In genomic region chr14:55698051-55698450, GRCh38 we compare ENCODE assay signal across 23 cellular contexts.
DNase-seq lines count a peak whose midpoint lies in the region; ATAC-seq, FAIRE-seq and TF ChIP-seq lines count a peak whose summit lies in the region.
"Had no signal": no experiment of that assay in that cellular context is flagged by ENCODE, and none has a peak within 500 bp of the region (broad histone marks: within the 10 kb centered on the region; RNA-seq: fewer than 3 reads in every experiment).

No MANE protein-coding gene starts in this region.

- H3K9ac ChIP-seq in astrocyte (ENCODE audit: low read length) (no peak overlapping the region), mammary epithelial cell (ENCODE audit: insufficient read depth, low read length) (no peak overlapping the region)

- peak; percentile 90 for ATAC-seq in left lung
- no peak for ATAC-seq in HG03175 (IDR thresholded peaks at IDR 0.05; ENCODE audit: unreplicated experiment)
- ATAC-seq: gastroesophageal sphincter, right cardiac atrium, T-helper 17 cell had no signal

- H3K4me1 Mint-ChIP-seq in astrocyte (ENCODE audit: low read depth, unreplicated experiment): peaks cover 34% of the 10 kb centered on the region
- H3K4me1 Mint-ChIP-seq: activated naive CD8-positive, alpha-beta T cell treated with anti-CD3 and anti-CD28 coated beads for 36 hours; CD4-positive, CD25-positive, alpha-beta regulatory T cell; T-helper 17 cell had no signal

- no peak for FAIRE-seq in astrocyte (lab: Jason Lieb, UNC)

- intact Hi-C loops in left lung (cut with DNase I) (no loop called here), head of caudate nucleus (cut with DNase I) (no loop called here), mammary epithelial cell (cut with micrococcal nuclease) (no loop called here)

- H3K27me3 ChIP-seq in astrocyte (ENCODE audit: insufficient read depth, low read length) (no peaks in the 10 kb centered on the region), left lung (no peaks in the 10 kb centered on the region), mammary epithelial cell (ENCODE audit: insufficient read depth, low read length) (no peaks in the 10 kb centered on the region)
- H3K27me3 ChIP-seq: cardiac muscle cell, gastroesophageal sphincter had no signal

- 98% methylated on average over 4 of the region's 4 CpGs for WGBS in mammary epithelial cell (ENCODE audit: low coverage, missing lambda C conversion rate)

- in situ Hi-C loops in mammary epithelial cell (cut with MboI; ENCODE audit: low sequenced_read_pairs in 2 of 2): no loop called here

- H4K20me1 ChIP-seq in astrocyte (ENCODE audit: insufficient read depth, low read length) (no peaks in the 10 kb centered on the region), mammary epithelial cell (ENCODE audit: insufficient read depth, low read length) (no peaks in the 10 kb centered on the region)

- dilution Hi-C loops in mammary epithelial cell (cut with HindIII; ENCODE audit: low sequenced_read_pairs): no loop called here

- peak overlapping the region; percentile 89 for H3K27ac Mint-ChIP-seq in astrocyte (ENCODE audit: unreplicated experiment)
- H3K27ac Mint-ChIP-seq: activated naive CD8-positive, alpha-beta T cell treated with anti-CD3 and anti-CD28 coated beads for 36 hours; CD4-positive, CD25-positive, alpha-beta regulatory T cell; T-helper 17 cell had no signal

- H3K4me3 ChIP-seq in astrocyte (ENCODE audit: insufficient read depth, low read depth, low read length): no peak overlapping the region
- H3K4me3 ChIP-seq in left lung: no peak overlapping the region
- H3K4me3 ChIP-seq in mammary epithelial cell (replicated peaks in 1 of 3; ENCODE audit: insufficient read depth in 1 of 3, low read depth in 2 of 3, low read length in 3 of 3): no peak overlapping the region
- H3K4me3 ChIP-seq: cardiac muscle cell, coronary artery, gastroesophageal sphincter had no signal

- peak overlapping the region; percentile 21 for H3K4me3 Mint-ChIP-seq in astrocyte (ENCODE audit: unreplicated experiment)
- H3K4me3 Mint-ChIP-seq: activated naive CD8-positive, alpha-beta T cell treated with anti-CD3 and anti-CD28 coated beads for 36 hours; CD4-positive, CD25-positive, alpha-beta regulatory T cell; T-helper 17 cell had no signal

- H3K4me1 ChIP-seq in astrocyte (ENCODE audit: insufficient read depth, low read length) (peaks cover 28% of the 10 kb centered on the region), left lung (no peaks in the 10 kb centered on the region), mammary epithelial cell (ENCODE audit: insufficient read depth, low read length) (peaks cover 22% of the 10 kb centered on the region)
- H3K4me1 ChIP-seq: gastroesophageal sphincter had no signal

- H3K36me3 ChIP-seq in astrocyte (ENCODE audit: insufficient read depth, low read length): no peaks in the 10 kb centered on the region
- H3K36me3 ChIP-seq in left lung: no peaks in the 10 kb centered on the region
- H3K36me3 ChIP-seq in mammary epithelial cell (ENCODE audit: insufficient read depth, low read length): no peaks in the 10 kb centered on the region
- H3K36me3 ChIP-seq: cardiac muscle cell had no signal

- H2AFZ ChIP-seq in astrocyte (ENCODE audit: low read depth, low read length): no peak overlapping the region
- no peak overlapping the region for H2AFZ ChIP-seq in mammary epithelial cell (ENCODE audit: low read depth, low read length)

- H3K27ac ChIP-seq in astrocyte (ENCODE audit: low read depth, low read length): no peak overlapping the region
- no peak overlapping the region for H3K27ac ChIP-seq in left lung
- H3K27ac ChIP-seq in mammary epithelial cell (ENCODE audit: insufficient read depth, low read depth, low read length): no peak overlapping the region
- H3K27ac ChIP-seq: cardiac muscle cell, coronary artery, gastroesophageal sphincter, RWPE1 had no signal

- CTCF ChIA-PET in mammary epithelial cell (lab: Charles Lee; ENCODE audit: low non-redundant PET): no interaction called here

- H3K9me3 ChIP-seq in astrocyte (ENCODE audit: insufficient read depth, low read depth, low read length) (no peaks in the 10 kb centered on the region), left lung (no peaks in the 10 kb centered on the region), mammary epithelial cell (replicated peaks; ENCODE audit: insufficient read depth, low read length) (no peaks in the 10 kb centered on the region)
- H3K9me3 ChIP-seq: gastroesophageal sphincter had no signal

- peaks cover 4% of the 10 kb centered on the region for H3K9me3 Mint-ChIP-seq in astrocyte (ENCODE audit: unreplicated experiment)

- TF ChIP-seq CTCF in astrocyte (IDR thresholded peaks at IDR 0.05; ENCODE audit: insufficient read depth, low read depth, low read length) (no peak), left lung (IDR thresholded peaks at IDR 0.05) (no peak), mammary epithelial cell (conservative IDR thresholded peaks at IDR 0.05 in 1 of 2, IDR thresholded peaks at IDR 0.05 in 1 of 2; ENCODE audit: extremely low read depth in 1 of 2, insufficient read depth in 1 of 2, low read depth in 1 of 2, low read length in 2 of 2) (no peak)

- H3K27me3 Mint-ChIP-seq in astrocyte (ENCODE audit: low read depth, unreplicated experiment): no peaks in the 10 kb centered on the region
- H3K27me3 Mint-ChIP-seq: activated naive CD8-positive, alpha-beta T cell treated with anti-CD3 and anti-CD28 coated beads for 36 hours; CD4-positive, CD25-positive, alpha-beta regulatory T cell; T-helper 17 cell had no signal

- peaks cover 17% of the 10 kb centered on the region for H3K36me3 Mint-ChIP-seq in astrocyte (ENCODE audit: low read depth, unreplicated experiment)

- H3K79me2 ChIP-seq in astrocyte (ENCODE audit: insufficient read depth, low read length): no peaks in the 10 kb centered on the region
- no peaks in the 10 kb centered on the region for H3K79me2 ChIP-seq in mammary epithelial cell (ENCODE audit: insufficient read depth, low read length)

- H3K4me2 ChIP-seq in astrocyte (ENCODE audit: low read length): no peak overlapping the region
- H3K4me2 ChIP-seq in mammary epithelial cell (ENCODE audit: insufficient read depth, low read depth, low read length): no peak overlapping the region

- BruUV-seq in mammary epithelial cell (replicated peaks; lab: Mats Ljungman, UMichigan): no TSS peak

- DNase-seq in LoVo (ENCODE audit: low spot score) (peak; percentile 34), astrocyte (ENCODE audit: low read depth) (no peak), left lung (no peak), KG1 (lab: John Stamatoyannopoulos, UW) (no peak), head of caudate nucleus (no peak), mammary epithelial cell (no peak)
- DNase-seq: activated effector memory CD4-positive, alpha-beta T cell treated with anti-CD3 and anti-CD28 coated beads, Interleukin-2, amount 50 U/mL, for 16 hours; activated naive CD8-positive, alpha-beta T cell treated with anti-CD3 and anti-CD28 coated beads for 36 hours; activated T-cell treated with anti-CD3 and anti-CD28 coated beads for 4 hours; aorta; CD4-positive, CD25-positive, alpha-beta regulatory T cell; GOT3; NCI-H1694; NCI-H2171 treated with DMSO at 0.1 percent for 48 hours; NCI-H69; right cardiac atrium; stimulated activated CD4-positive, alpha-beta T cell treated with anti-CD3 and anti-CD28 coated beads, Interleukin-2, amount 100 ng/mL, for 48 hours; T-helper 17 cell had no signal
